Comparison of ENCODE assay signal across 1 cellular context in genomic region chr2:53767405-53768232, GRCh38.
TF ChIP-seq lines count a peak whose summit lies in the region.

Gene CHAC2, plus strand, starts transcription at chr2:53767804. Its CDS starts 83 bp downstream, at chr2:53767887.

TF ChIP-seq in HepG2, 621 proteins besides CTCF, POLR2A, EP300 and RAD21 (continued from another document and continues in another):
- no peak for TF ChIP-seq ZBTB33 (CRISPR knock-in tag; IDR thresholded peaks at IDR 0.05)
- no peak; the same call in 1 of the 2 replicates for TF ChIP-seq HDAC6 (IDR thresholded peaks at IDR 0.05; ENCODE audit: low read depth, low read length)
- TF ChIP-seq ZEB1 (IDR thresholded peaks at IDR 0.05; ENCODE audit: insufficient replicate concordance, low read depth) = peak; percentile 75
- peak; percentile 49; the same call in 1 of the 2 replicates for TF ChIP-seq DZIP1 (CRISPR knock-in tag; IDR thresholded peaks at IDR 0.05)
- TF ChIP-seq ZNF672 (CRISPR knock-in tag; IDR thresholded peaks at IDR 0.05) = no peak
- TF ChIP-seq ZNF124 (CRISPR knock-in tag; IDR thresholded peaks at IDR 0.05) = 0 out of 2 replicates have a peak, but pooled peaks have one; percentile 22
- peak; percentile 83; the same call in 1 of the 2 replicates for TF ChIP-seq ARHGAP35 (CRISPR knock-in tag; IDR thresholded peaks at IDR 0.05; ENCODE audit: borderline replicate concordance)
- no peak for TF ChIP-seq BORCS8-MEF2B (CRISPR knock-in tag; IDR thresholded peaks at IDR 0.05)
- no peak for TF ChIP-seq MLX (CRISPR knock-in tag; IDR thresholded peaks at IDR 0.05)
- no peak for TF ChIP-seq PCBP2 (optimal IDR thresholded peaks at IDR 0.05; ENCODE audit: low read depth, low read length, poor library complexity, severe bottlenecking)
- no peak for TF ChIP-seq ZNF556 (CRISPR knock-in tag; IDR thresholded peaks at IDR 0.05; ENCODE audit: borderline replicate concordance)
- peak; percentile 3; the same call in 1 of the 2 replicates for TF ChIP-seq ZNF670 (CRISPR knock-in tag; IDR thresholded peaks at IDR 0.05; ENCODE audit: borderline replicate concordance)
- peak; percentile 11; the same call in 1 of the 2 replicates for TF ChIP-seq HDAC2 (CRISPR knock-in tag; IDR thresholded peaks at IDR 0.05)
- no peak for TF ChIP-seq ZNF335 (CRISPR knock-in tag; IDR thresholded peaks at IDR 0.05)
- TF ChIP-seq TAF1 (CRISPR knock-in tag; IDR thresholded peaks at IDR 0.05) = peak; percentile 69
- no peak for TF ChIP-seq CHCHD3 (CRISPR knock-in tag; IDR thresholded peaks at IDR 0.05)
- TF ChIP-seq LRRFIP1 (CRISPR knock-in tag; conservative IDR thresholded peaks at IDR 0.05) = no peak
- no peak for TF ChIP-seq ZSCAN31 (CRISPR knock-in tag; IDR thresholded peaks at IDR 0.05; ENCODE audit: low read depth)
- TF ChIP-seq ZBTB10 (CRISPR knock-in tag; IDR thresholded peaks at IDR 0.05; ENCODE audit: borderline replicate concordance) = peak; percentile 82; the same call in 1 of the 2 replicates
- 0 out of 2 replicates have a peak, but pooled peaks have one; percentile 31 for TF ChIP-seq TBP (CRISPR knock-in tag; IDR thresholded peaks at IDR 0.05)
- TF ChIP-seq MIER2 (CRISPR knock-in tag; IDR thresholded peaks at IDR 0.05) = no peak
- no peak for TF ChIP-seq ONECUT2 (CRISPR knock-in tag; IDR thresholded peaks at IDR 0.05)
- TF ChIP-seq HMGXB3 (CRISPR knock-in tag; IDR thresholded peaks at IDR 0.05; ENCODE audit: borderline replicate concordance) = peak; percentile 43; the same call in 1 of the 2 replicates
- TF ChIP-seq RNF2 (conservative IDR thresholded peaks at IDR 0.05; ENCODE audit: low read depth) = no peak
- TF ChIP-seq CCDC6 (CRISPR knock-in tag; IDR thresholded peaks at IDR 0.05) = peak; percentile 31; the same call in 1 of the 2 replicates
- TF ChIP-seq MEF2D (CRISPR knock-in tag; IDR thresholded peaks at IDR 0.05) = peak; percentile 19
- TF ChIP-seq GTF2F1 (IDR thresholded peaks at IDR 0.05; ENCODE audit: low read length) = no peak
- 0 out of 2 replicates have a peak, but pooled peaks have one; percentile 64 for TF ChIP-seq SAFB2 (CRISPR knock-in tag; IDR thresholded peaks at IDR 0.05; ENCODE audit: borderline replicate concordance, low read depth)
- no peak for TF ChIP-seq U2AF2 (IDR thresholded peaks at IDR 0.05; ENCODE audit: low read depth, low read length)
- peak; percentile 53 for TF ChIP-seq ZGPAT (CRISPR knock-in tag; IDR thresholded peaks at IDR 0.05)
- no peak for TF ChIP-seq PAX8 (CRISPR knock-in tag; IDR thresholded peaks at IDR 0.05; ENCODE audit: borderline replicate concordance)
- TF ChIP-seq GATAD2A (CRISPR knock-in tag; IDR thresholded peaks at IDR 0.05) = peak; percentile 43; the same call in 1 of the 2 replicates
- TF ChIP-seq ZNF674 (CRISPR knock-in tag; IDR thresholded peaks at IDR 0.05; ENCODE audit: low read depth) = no peak
- TF ChIP-seq ZSCAN29 (CRISPR knock-in tag; conservative IDR thresholded peaks at IDR 0.05) = no peak; the same call in 1 of the 2 replicates
- TF ChIP-seq ZSCAN12 (CRISPR knock-in tag; IDR thresholded peaks at IDR 0.05) = no peak
- TF ChIP-seq ELK4 (CRISPR knock-in tag; IDR thresholded peaks at IDR 0.05; ENCODE audit: borderline replicate concordance) = no peak
- peak; percentile 57; the same call in 1 of the 2 replicates for TF ChIP-seq THAP9 (CRISPR knock-in tag; IDR thresholded peaks at IDR 0.05; ENCODE audit: borderline replicate concordance)
- no peak for TF ChIP-seq ZNF761 (CRISPR knock-in tag; conservative IDR thresholded peaks at IDR 0.05)
- TF ChIP-seq MIER3 (CRISPR knock-in tag; IDR thresholded peaks at IDR 0.05; ENCODE audit: borderline replicate concordance) = no peak
